ENCODE assay signal across 8 cellular contexts in genomic region chr13:24274452-24274971, GRCh38. TPM values are rescaled to one million over a fixed set of nuclear protein-coding genes. Genes with fewer than 3 reads are reported as not detected.
DNase-seq lines count a peak whose midpoint lies in the region; ATAC-seq and TF ChIP-seq lines count a peak whose summit lies in the region.

No MANE protein-coding gene starts in this region.

- no peak for TF ChIP-seq CTCF in tibial nerve (IDR thresholded peaks at IDR 0.05)

- DNase-seq in CD1c-positive myeloid dendritic cell (ENCODE audit: extremely low spot score) (peak; percentile 79), mucosa of gallbladder (ENCODE audit: low spot score) (peak; percentile 36), tibial nerve (ENCODE audit: low spot score in 2 of 2) (no peak), AG20443 (ENCODE audit: low spot score) (no peak), NCI-H510A treated with DMSO at 0.1 percent for 48 hours (lab: John Stamatoyannopoulos, UW) (no peak)
- DNase-seq in activated gamma-delta T cell treated with anti-CD3 and anti-CD28 coated beads, Interleukin-2, amount 50 U/mL, for 16 hours (ENCODE audit: low read depth): peak; percentile 46

- H3K4me3 ChIP-seq in tibial nerve: no peak overlapping the region

- WGBS in tibial nerve, 2 donors: 44 to 74% methylated on average over 6 of the region's 6 CpGs

- TF ChIP-seq POLR2A in tibial nerve (IDR thresholded peaks at IDR 0.05): no peak

- H3K27me3 ChIP-seq in tibial nerve: no peaks in the 10 kb centered on the region

- peak; percentile 55 for ATAC-seq in GM21423 (IDR thresholded peaks at IDR 0.05; ENCODE audit: unreplicated experiment)

- H3K9me3 ChIP-seq in KOPT-K1 (ENCODE audit: insufficient read depth, low read length, poor library complexity, severe bottlenecking) (no peaks in the 10 kb centered on the region), tibial nerve (no peaks in the 10 kb centered on the region)

- peaks cover 6% of the 10 kb centered on the region; the same call in 1 of the 2 replicates for H3K36me3 ChIP-seq in KOPT-K1 (ENCODE audit: insufficient read depth, low read length)
- H3K36me3 ChIP-seq in tibial nerve: no peaks in the 10 kb centered on the region

- no peak for TF ChIP-seq EP300 in tibial nerve (IDR thresholded peaks at IDR 0.05)

- peaks cover 4 to 54% (median 39%) of the 10 kb centered on the region in 4 donors for H3K4me1 ChIP-seq in tibial nerve

- peak overlapping the region; percentile 39 for H3K27ac ChIP-seq in KOPT-K1 (ENCODE audit: low read depth, low read length, poor library complexity, severe bottlenecking)
- peak overlapping the region in 3 of 4 donors; percentile 1 to 87 (median 28) for H3K27ac ChIP-seq in tibial nerve

RNA-seq across cellular contexts. Expression of gene C1QTNF9, which starts 34.9 kb away (rescaled TPM):
- total RNA-seq in mucosa of gallbladder: 0.14 TPM
- total RNA-seq in tibial nerve: 1 to 10 TPM in 1 of 4 donors, under 1 TPM in 1, not detected in 2; 0.63 to 5.9 TPM

Comparison
In these comparisons a context has a peak if more than half of its experiments do, and no peak if none do; other contexts are left out.
1. DNase-seq: peak in CD1c-positive myeloid dendritic cell (single experiment), activated gamma-delta T cell treated with anti-CD3 and anti-CD28 coated beads, Interleukin-2, amount 50 U/mL, for 16 hours (single experiment) and mucosa of gallbladder (single experiment); none in tibial nerve (0 of 2), AG20443 (single experiment) and NCI-H510A treated with DMSO at 0.1 percent for 48 hours (single experiment).